ENCODE assay signal across 22 cellular contexts in the genomic region with DNA sequence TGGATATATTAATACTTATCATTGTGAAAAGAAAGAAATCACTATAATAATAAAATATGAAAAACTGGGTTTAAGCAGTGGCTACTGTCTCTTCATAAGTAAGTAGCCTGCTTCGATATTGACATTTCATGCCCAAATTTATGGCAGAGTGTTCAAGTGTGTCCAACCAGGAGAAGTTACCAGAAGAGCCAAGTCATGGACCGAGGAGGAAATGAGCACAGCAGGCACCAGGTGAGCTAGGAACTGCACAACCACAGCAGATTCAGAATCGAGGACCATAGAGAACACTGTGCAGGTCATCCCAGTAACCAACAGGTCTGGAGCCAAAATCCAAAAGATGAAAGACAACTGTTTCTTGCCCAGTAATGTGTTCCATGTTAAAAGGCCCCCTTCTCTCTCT.
A peak's percentile ranks its signal among the peaks of the same experiment; 100 is the strongest.
DNase-seq lines count a peak whose midpoint lies in the region; ATAC-seq, FAIRE-seq and TF ChIP-seq lines count a peak whose summit lies in the region.
"Had no signal": no experiment of that assay in that cellular context is flagged by ENCODE, and none has a peak within 500 bp of the region (broad histone marks: within the 10 kb centered on the region; RNA-seq: fewer than 3 reads in every experiment).

No MANE protein-coding gene starts in this region.

- H3K27ac ChIP-seq in GM23338 (ENCODE audit: low read depth) (no peak overlapping the region), PC-9 (no peak overlapping the region), mesendoderm (ENCODE audit: low read depth, low read length) (no peak overlapping the region), lower lobe of right lung (no peak overlapping the region)
- H3K27ac ChIP-seq: 22Rv1, BLaER1, C4-2B had no signal

- H3K23ac ChIP-seq in mesendoderm (ENCODE audit: low read length): no peak overlapping the region

- H3K79me2 ChIP-seq in GM23338 (replicated peaks; ENCODE audit: insufficient read depth): no peaks in the 10 kb centered on the region
- no peaks in the 10 kb centered on the region for H3K79me2 ChIP-seq in PC-9 (ENCODE audit: low read depth)
- no peaks in the 10 kb centered on the region for H3K79me2 ChIP-seq in mesendoderm (ENCODE audit: control insufficient read depth, insufficient read depth, low read length)

- no peaks in the 10 kb centered on the region for H3F3A ChIP-seq in GM23338 (replicated peaks; ENCODE audit: low read depth)
- H3F3A ChIP-seq in PC-9 (ENCODE audit: insufficient read depth, low read depth): no peaks in the 10 kb centered on the region

- H2BK15ac ChIP-seq in mesendoderm (replicated peaks; ENCODE audit: low read depth): no peak overlapping the region

- no peaks in the 10 kb centered on the region for H3K27me3 Mint-ChIP-seq in GM23338 (ENCODE audit: insufficient read depth, low read depth, poor library complexity)
- H3K27me3 Mint-ChIP-seq in progenitor cell of endocrine pancreas: no peaks in the 10 kb centered on the region
- H3K27me3 Mint-ChIP-seq: CD4-positive, CD25-positive, alpha-beta regulatory T cell had no signal

- no peaks in the 10 kb centered on the region; the same call in 1 of the 2 replicates for H3K9me3 ChIP-seq in PC-9 (ENCODE audit: insufficient read depth, low read depth)
- H3K9me3 ChIP-seq in lower lobe of right lung: no peaks in the 10 kb centered on the region
- H3K9me3 ChIP-seq: BLaER1, Caco-2 had no signal

- ATAC-seq in GM23338: no peak
- no peak for ATAC-seq in HG03280 (IDR thresholded peaks at IDR 0.05; ENCODE audit: unreplicated experiment)
- ATAC-seq in lower lobe of right lung: no peak
- ATAC-seq: CD8-positive, alpha-beta T cell; HCT116 had no signal

- no peak overlapping the region for H4K8ac ChIP-seq in mesendoderm (ENCODE audit: low read depth, low read length)

- TF ChIP-seq CTCF in GM23338 (conservative IDR thresholded peaks at IDR 0.05; ENCODE audit: low read depth in 2 of 2) (no peak), PC-9 (conservative IDR thresholded peaks at IDR 0.05) (no peak), progenitor cell of endocrine pancreas (IDR thresholded peaks at IDR 0.05; ENCODE audit: unreplicated experiment) (no peak), lower lobe of right lung (IDR thresholded peaks at IDR 0.05) (no peak)

- H2BK5ac ChIP-seq in mesendoderm (ENCODE audit: low read length): no peak overlapping the region

- H3K4ac ChIP-seq in mesendoderm (ENCODE audit: low read depth, low read length): no peak overlapping the region

- no peak for DNase-seq in GM23338 (ENCODE audit: low spot score)
- no peak for DNase-seq in PC-9
- no peak for DNase-seq in mesendoderm
- no peak for DNase-seq in urothelium cell line (ENCODE audit: low spot score)
- no peak for DNase-seq in progenitor cell of endocrine pancreas (ENCODE audit: low spot score, unreplicated experiment)
- DNase-seq in lower lobe of right lung: no peak
- DNase-seq: Caco-2; CD4-positive, CD25-positive, alpha-beta regulatory T cell; CD8-positive, alpha-beta T cell; DMS153; DND-41; GOT3; H9 had no signal

- peak overlapping the region; percentile 5 for H3K18ac ChIP-seq in mesendoderm (ENCODE audit: low read length)

- H3K36me3 ChIP-seq in GM23338 (ENCODE audit: insufficient read depth): no peaks in the 10 kb centered on the region
- no peaks in the 10 kb centered on the region for H3K36me3 ChIP-seq in PC-9 (ENCODE audit: low read depth)
- no peaks in the 10 kb centered on the region for H3K36me3 ChIP-seq in mesendoderm (ENCODE audit: control insufficient read depth, insufficient read depth, low read length)
- no peaks in the 10 kb centered on the region for H3K36me3 ChIP-seq in lower lobe of right lung
- H3K36me3 ChIP-seq: BLaER1 had no signal

- no peak overlapping the region for H3K4me3 Mint-ChIP-seq in GM23338
- H3K4me3 Mint-ChIP-seq in progenitor cell of endocrine pancreas (ENCODE audit: low read depth): no peak overlapping the region
- H3K4me3 Mint-ChIP-seq: B cell; CD4-positive, CD25-positive, alpha-beta regulatory T cell; CD8-positive, alpha-beta T cell; H9 had no signal

- no TSS peak for BruUV-seq in PC-9 (replicated peaks; lab: Mats Ljungman, UMichigan)

- no peak overlapping the region for H2AK5ac ChIP-seq in mesendoderm (ENCODE audit: low read length)

- POLR2A ChIA-PET in PC-9 (lab: Charles Lee; ENCODE audit: unreplicated experiment): no interaction called here

- H4K5ac ChIP-seq in mesendoderm (ENCODE audit: low read length): no peak overlapping the region

- intact Hi-C loops in PC-9 (cut with micrococcal nuclease; ENCODE audit: unreplicated experiment) (no loop called here), lower lobe of right lung (cut with DNase I) (no loop called here)

- H3K27me3 ChIP-seq in GM23338 (ENCODE audit: insufficient read depth) (no peaks in the 10 kb centered on the region), PC-9 (ENCODE audit: insufficient read depth, low read depth) (no peaks in the 10 kb centered on the region), mesendoderm (ENCODE audit: insufficient read depth, low read length, poor library complexity) (no peaks in the 10 kb centered on the region), lower lobe of right lung (ENCODE audit: low read depth) (no peaks in the 10 kb centered on the region)
- H3K27me3 ChIP-seq: BLaER1 had no signal

- H3K56ac ChIP-seq in mesendoderm (ENCODE audit: low read length): no peak overlapping the region

- H4K20me1 ChIP-seq in GM23338 (replicated peaks; ENCODE audit: insufficient read depth) (no peaks in the 10 kb centered on the region), PC-9 (ENCODE audit: insufficient read depth) (no peaks in the 10 kb centered on the region)
- H4K20me1 ChIP-seq: BLaER1 had no signal

- peak overlapping the region; percentile 61; the same call in 1 of the 2 replicates for H3K27ac Mint-ChIP-seq in GM23338
- H3K27ac Mint-ChIP-seq in progenitor cell of endocrine pancreas: no peak overlapping the region
- H3K27ac Mint-ChIP-seq: B cell; CD4-positive, CD25-positive, alpha-beta regulatory T cell; CD8-positive, alpha-beta T cell; H9 had no signal

- H3K9ac ChIP-seq in mesendoderm (ENCODE audit: low read length): no peak overlapping the region
- H3K9ac ChIP-seq: BLaER1 had no signal

- H3K4me1 Mint-ChIP-seq in GM23338 (peaks cover 9% of the 10 kb centered on the region), progenitor cell of endocrine pancreas (ENCODE audit: low read depth) (no peaks in the 10 kb centered on the region)
- H3K4me1 Mint-ChIP-seq: B cell; CD4-positive, CD25-positive, alpha-beta regulatory T cell had no signal

- H3K4me2 ChIP-seq in GM23338 (no peak overlapping the region), PC-9 (no peak overlapping the region), mesendoderm (ENCODE audit: low read length) (no peak overlapping the region)
- H3K4me2 ChIP-seq: BLaER1 had no signal

- peak; percentile 50 for FAIRE-seq in urothelium cell line (lab: Jason Lieb, UNC)
- FAIRE-seq: A204.1, GM12892, GM19239 had no signal

- no peaks in the 10 kb centered on the region for H3K79me1 ChIP-seq in mesendoderm (ENCODE audit: low read length)

- H3K36me3 Mint-ChIP-seq in GM23338 (ENCODE audit: low read depth) (no peaks in the 10 kb centered on the region), progenitor cell of endocrine pancreas (ENCODE audit: insufficient read depth) (no peaks in the 10 kb centered on the region)
- H3K36me3 Mint-ChIP-seq: CD4-positive, CD25-positive, alpha-beta regulatory T cell; CD8-positive, alpha-beta T cell had no signal

- H3K9me3 Mint-ChIP-seq in GM23338 (peaks cover 3% of the 10 kb centered on the region; the same call in 2 of the 3 replicates), progenitor cell of endocrine pancreas (ENCODE audit: low read depth) (peaks cover 4% of the 10 kb centered on the region)

- H3K4me1 ChIP-seq in GM23338 (ENCODE audit: insufficient read depth): 0 out of 2 replicates have a peak, but pooled peaks cover 3% of the 10 kb centered on the region
- no peaks in the 10 kb centered on the region for H3K4me1 ChIP-seq in PC-9 (replicated peaks; ENCODE audit: insufficient read depth)
- H3K4me1 ChIP-seq in mesendoderm (ENCODE audit: control insufficient read depth, low read depth, low read length): no peaks in the 10 kb centered on the region
- no peaks in the 10 kb centered on the region for H3K4me1 ChIP-seq in lower lobe of right lung
- H3K4me1 ChIP-seq: BLaER1, Caco-2 had no signal

- no peak overlapping the region for H2AFZ ChIP-seq in GM23338
- peak overlapping the region; percentile 42 for H2AFZ ChIP-seq in PC-9

- CTCF ChIA-PET in PC-9 (lab: Charles Lee): no interaction called here

- no CpG with 5 or more reads among the region's 3 CpGs for WGBS in mesendoderm (ENCODE audit: extremely low coverage, insufficient coverage, low lambda C conversion rate)

- no peak overlapping the region for H2BK120ac ChIP-seq in mesendoderm (ENCODE audit: low read depth, low read length)

- H3K4me3 ChIP-seq in GM23338: no peak overlapping the region
- no peak overlapping the region for H3K4me3 ChIP-seq in PC-9
- no peak overlapping the region for H3K4me3 ChIP-seq in mesendoderm (ENCODE audit: low read length)
- no peak overlapping the region for H3K4me3 ChIP-seq in lower lobe of right lung
- H3K4me3 ChIP-seq: BLaER1 had no signal

- no peaks in the 10 kb centered on the region for H3K9me2 ChIP-seq in GM23338 (ENCODE audit: insufficient read depth)
- no peaks in the 10 kb centered on the region for H3K9me2 ChIP-seq in PC-9 (ENCODE audit: insufficient read depth)
